8 cellular contexts compared by ENCODE assay signal in the genomic region with DNA sequence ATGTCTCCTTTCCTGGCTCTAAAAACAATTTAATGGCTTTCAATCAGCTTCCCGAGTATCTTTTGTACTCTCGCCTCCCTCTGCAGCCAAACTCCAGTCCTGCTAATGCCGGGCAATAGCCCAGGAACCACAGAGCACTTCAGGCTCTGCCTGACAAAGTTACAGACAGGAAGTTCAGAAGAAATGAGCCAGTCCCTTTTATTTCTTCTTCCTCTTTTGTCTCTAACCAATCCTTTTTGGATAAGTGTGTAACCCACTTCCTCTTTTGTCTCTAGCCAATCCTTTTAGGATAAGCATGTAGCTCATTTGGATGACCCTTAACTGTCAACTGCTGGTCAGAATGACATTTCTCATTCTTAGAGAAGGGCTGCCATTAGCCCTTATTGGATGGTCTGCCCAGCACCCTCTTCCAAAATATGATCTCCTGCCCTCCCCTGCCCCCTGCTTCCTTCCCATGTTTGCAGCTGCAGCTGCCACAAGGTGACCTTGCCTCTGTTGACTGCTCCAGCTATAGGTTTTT. TPM values are rescaled to one million over a fixed set of nuclear protein-coding genes. Genes with fewer than 3 reads are reported as not detected.
DNase-seq lines count a peak whose midpoint lies in the region; TF ChIP-seq lines count a peak whose summit lies in the region.

No MANE protein-coding gene starts in this region.

- peaks cover 15% of the 10 kb centered on the region for H3K36me3 Mint-ChIP-seq in T-helper 2 cell treated with Interferon-gamma antibody and Interleukin-4, amounts not matched to agents 5 μg/mL and 100 μg/mL, for 36 hours (ENCODE audit: low read depth)
- peaks cover 4% of the 10 kb centered on the region for H3K36me3 Mint-ChIP-seq in IgD-negative memory B cell
- peaks cover 3% of the 10 kb centered on the region for H3K36me3 Mint-ChIP-seq in activated naive CD8-positive, alpha-beta T cell

- peak overlapping the region; percentile 54 for H3K4me3 Mint-ChIP-seq in T-helper 2 cell treated with Interferon-gamma antibody and Interleukin-4, amounts not matched to agents 5 μg/mL and 100 μg/mL, for 36 hours
- peak overlapping the region in 3 of 4 donors; percentile 9 to 74 (median 34) for H3K4me3 Mint-ChIP-seq in IgD-negative memory B cell
- H3K4me3 Mint-ChIP-seq in activated naive CD8-positive, alpha-beta T cell = no peak overlapping the region

- H3K9me3 ChIP-seq in liver (ENCODE audit: control insufficient read depth in 4 of 4, low read length in 3 of 4) (no peaks in the 10 kb centered on the region), vagina (no peaks in the 10 kb centered on the region)

- DNase-seq in T-helper 2 cell treated with Interferon-gamma antibody and Interleukin-4, amounts not matched to agents 5 μg/mL and 100 μg/mL, for 36 hours (ENCODE audit: low spot score) = no peak
- DNase-seq in T-helper 2 cell = no peak
- no peak for DNase-seq in vagina (ENCODE audit: extremely low spot score in 2 of 2)
- no peak for DNase-seq in SK-N-DZ (ENCODE audit: low spot score)
- DNase-seq in brain microvascular endothelial cell = no peak

- no peak overlapping the region for H3K9ac ChIP-seq in liver (ENCODE audit: low read depth in 1 of 2, low read length in 2 of 2)

- 53% methylated on average over 3 of the region's 3 CpGs for WGBS in liver

- H3K4me1 Mint-ChIP-seq in T-helper 2 cell treated with Interferon-gamma antibody and Interleukin-4, amounts not matched to agents 5 μg/mL and 100 μg/mL, for 36 hours (ENCODE audit: low read depth) = peaks cover 19% of the 10 kb centered on the region
- H3K4me1 Mint-ChIP-seq in IgD-negative memory B cell = peaks cover 15 to 25% (median 20%) of the 10 kb centered on the region in 3 donors
- H3K4me1 Mint-ChIP-seq in activated naive CD8-positive, alpha-beta T cell (ENCODE audit: low read depth) = peaks cover 32% of the 10 kb centered on the region

- H3K36me3 ChIP-seq in liver (ENCODE audit: control insufficient read depth in 4 of 4, insufficient read depth in 3 of 4, low read depth in 1 of 4, low read length in 3 of 4) (no peaks in the 10 kb centered on the region), vagina (peaks cover 0 to 2% of the 10 kb centered on the region in 2 donors), brain microvascular endothelial cell (replicated peaks) (no peaks in the 10 kb centered on the region)

- H3K4me1 ChIP-seq in liver (ENCODE audit: control insufficient read depth in 4 of 4, insufficient read depth in 4 of 4, low read length in 3 of 4) (peaks cover 0 to 2% (median 0%) of the 10 kb centered on the region in 4 donors), vagina (peaks cover 16% of the 10 kb centered on the region)

- TF ChIP-seq POLR2A in vagina (IDR thresholded peaks at IDR 0.05) = no peak

- H3K9me3 Mint-ChIP-seq in T-helper 2 cell treated with Interferon-gamma antibody and Interleukin-4, amounts not matched to agents 5 μg/mL and 100 μg/mL, for 36 hours = no peaks in the 10 kb centered on the region
- no peaks in the 10 kb centered on the region for H3K9me3 Mint-ChIP-seq in IgD-negative memory B cell
- H3K9me3 Mint-ChIP-seq in activated naive CD8-positive, alpha-beta T cell (ENCODE audit: low read depth) = no peaks in the 10 kb centered on the region

- H3K27ac ChIP-seq in liver (ENCODE audit: low read depth in 1 of 2, low read length in 2 of 2) = no peak overlapping the region
- H3K27ac ChIP-seq in vagina = peak overlapping the region; percentile 63
- H3K27ac ChIP-seq in brain microvascular endothelial cell = no peak overlapping the region

- H3K27me3 ChIP-seq in liver (ENCODE audit: control insufficient read depth in 4 of 4, insufficient read depth in 4 of 4, low read length in 3 of 4) (no peaks in the 10 kb centered on the region), vagina (no peaks in the 10 kb centered on the region), brain microvascular endothelial cell (replicated peaks) (no peaks in the 10 kb centered on the region)

- peaks cover 11% of the 10 kb centered on the region for H3K27me3 Mint-ChIP-seq in T-helper 2 cell treated with Interferon-gamma antibody and Interleukin-4, amounts not matched to agents 5 μg/mL and 100 μg/mL, for 36 hours (ENCODE audit: low read depth)
- no peaks in the 10 kb centered on the region for H3K27me3 Mint-ChIP-seq in IgD-negative memory B cell
- no peaks in the 10 kb centered on the region for H3K27me3 Mint-ChIP-seq in activated naive CD8-positive, alpha-beta T cell

- in situ Hi-C loops in brain microvascular endothelial cell (cut with HindIII; ENCODE audit: low pct_ligation_motif_present, low sequenced_read_pairs) = no loop called here

- TF ChIP-seq CTCF in liver (IDR thresholded peaks at IDR 0.05; ENCODE audit: low read depth, low read length, missing input control) (no peak), vagina (IDR thresholded peaks at IDR 0.05) (no peak), brain microvascular endothelial cell (IDR thresholded peaks at IDR 0.05; ENCODE audit: low read depth, low read length, missing control alignments) (no peak)

- peak overlapping the region; percentile 83 for H3K27ac Mint-ChIP-seq in T-helper 2 cell treated with Interferon-gamma antibody and Interleukin-4, amounts not matched to agents 5 μg/mL and 100 μg/mL, for 36 hours
- H3K27ac Mint-ChIP-seq in IgD-negative memory B cell = peak overlapping the region; percentile 10 to 59 (median 37)
- H3K27ac Mint-ChIP-seq in activated naive CD8-positive, alpha-beta T cell = peak overlapping the region; percentile 92

- TF ChIP-seq RAD21 in liver (IDR thresholded peaks at IDR 0.05) = peak in 1 of 2 donors; percentile 13

- intact Hi-C loops in vagina (cut with DNase I) = no loop called here

- H3K4me3 ChIP-seq in liver (ENCODE audit: low read depth in 1 of 3, low read length in 3 of 3) (no peak overlapping the region), vagina (no peak overlapping the region), brain microvascular endothelial cell (ENCODE audit: low read depth, low read length) (no peak overlapping the region)

TF ChIP-seq in liver, 16 proteins besides CTCF, POLR2A, EP300 and RAD21:
- no peak for TF ChIP-seq NR2F2 (IDR thresholded peaks at IDR 0.05)
- peak in 1 of 2 donors; percentile 47 for TF ChIP-seq GABPA (IDR thresholded peaks at IDR 0.05 in 1 of 2, conservative IDR thresholded peaks at IDR 0.05 in 1 of 2)
- TF ChIP-seq RXRA (IDR thresholded peaks at IDR 0.05) = peak in 1 of 2 donors; percentile 6
- TF ChIP-seq SP1 (IDR thresholded peaks at IDR 0.05) = peak; percentile 14

RNA-seq across cellular contexts. Expression of gene DOP1B, which starts 6.4 kb away (rescaled TPM):
- polyA plus RNA-seq in IgD-negative memory B cell = 31.9 TPM
- total RNA-seq in liver = 1 to 10 TPM; 6.7 to 7.1 TPM
- 1 to 10 TPM; 5.8 to 5.9 TPM for polyA plus RNA-seq in liver
- 13.5 TPM for total RNA-seq in vagina
- polyA plus RNA-seq in SK-N-DZ (2014; cell fraction: cytosol; rRNA removed) = 5.4 and 7.7 TPM in 2 replicates
- 2.1 and 3.5 TPM in 2 replicates for polyA plus RNA-seq in SK-N-DZ (2014; cell fraction: nucleus; rRNA removed)

RNA-seq across cellular contexts. Expression of gene CBR3, which starts 15.4 kb away (rescaled TPM):
- polyA plus RNA-seq in IgD-negative memory B cell = 23.7 TPM
- total RNA-seq in liver = under 1 TPM; 0.33 to 0.61 TPM
- under 1 TPM; 0.31 to 0.70 TPM for polyA plus RNA-seq in liver
- total RNA-seq in vagina = 45.2 TPM
- polyA plus RNA-seq in SK-N-DZ (2014; cell fraction: cytosol; rRNA removed) = 0.58 and 0.92 TPM in 2 replicates
- polyA plus RNA-seq in SK-N-DZ (2014; cell fraction: nucleus; rRNA removed) = not detected in 2 replicates

Comparison
In these comparisons a context has a peak if more than half of its experiments do, and no peak if none do; other contexts are left out.
1. H3K27ac Mint-ChIP-seq: peak in every context shown above with its lines; median percentile 92 in activated naive CD8-positive, alpha-beta T cell; 83 in T-helper 2 cell treated with Interferon-gamma antibody and Interleukin-4, amounts not matched to agents 5 μg/mL and 100 μg/mL, for 36 hours; 37 in IgD-negative memory B cell.
2. RNA of gene CBR3, which starts 15.4 kb away (total RNA-seq): 45.2 TPM in vagina (single experiment); 0.33 to 0.61 TPM in liver; every median in the first group is over 10 times any median in the second.